11 cellular contexts compared by ENCODE assay signal in the genomic region with DNA sequence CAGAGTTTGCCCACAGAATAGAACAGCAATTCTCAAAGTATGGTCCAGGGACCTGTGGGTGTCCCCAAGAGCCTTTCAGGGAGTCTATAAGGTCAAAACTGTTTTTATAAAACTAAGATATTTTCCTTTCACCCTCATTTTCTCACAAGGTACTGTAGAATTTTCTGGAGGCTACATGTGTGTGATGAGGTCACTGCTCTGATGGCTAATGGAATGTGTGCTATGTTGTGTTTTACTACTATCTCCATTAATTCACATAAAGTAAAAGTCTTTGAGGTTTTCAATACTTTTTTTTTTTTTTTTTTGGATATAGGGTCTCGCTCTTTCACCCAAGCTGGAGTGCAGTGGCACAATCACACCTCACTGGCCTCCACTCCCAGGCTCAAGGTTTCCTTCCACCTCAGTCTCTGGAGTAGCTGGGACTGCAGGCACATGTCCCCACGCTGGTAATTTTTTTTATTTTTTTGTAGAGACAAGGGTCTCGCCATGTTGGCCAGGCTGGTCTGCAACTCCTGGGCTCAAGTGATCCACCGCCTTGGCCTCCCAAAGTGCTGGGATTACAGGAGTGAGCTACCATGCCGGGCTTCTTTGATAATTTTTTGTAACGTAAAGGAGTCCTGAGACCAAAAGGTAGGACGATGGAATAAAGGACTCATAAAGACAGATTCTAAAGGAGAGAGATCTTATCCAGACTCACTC. TPM values are rescaled to one million over a fixed set of nuclear protein-coding genes. Genes with fewer than 3 reads are reported as not detected.
DNase-seq lines count a peak whose midpoint lies in the region; ATAC-seq and TF ChIP-seq lines count a peak whose summit lies in the region.
"Had no signal": no experiment of that assay in that cellular context is flagged by ENCODE, and none has a peak within 500 bp of the region (broad histone marks: within the 10 kb centered on the region; RNA-seq: fewer than 3 reads in every experiment).

No MANE protein-coding gene starts in this region.

- H3K4me3 Mint-ChIP-seq in activated CD4-positive, alpha-beta T cell treated with anti-CD3 and anti-CD28 coated beads, Interleukin-2, amount 10 ng/mL, durations not matched to agents 24 days and 14 days, result peak overlapping the region; percentile 98
- peak overlapping the region; percentile 92 for H3K4me3 Mint-ChIP-seq in activated CD8-positive, alpha-beta T cell treated with anti-CD3 and anti-CD28 coated beads, Interleukin-2, amount 10 ng/mL, durations not matched to agents 7 days and 5 days

- no peak overlapping the region for H3K27ac ChIP-seq in fibroblast of lung (ENCODE audit: insufficient read depth, low read length)
- peak overlapping the region in 4 of 8 donors; percentile 13 to 81 (median 48) for H3K27ac ChIP-seq in spleen
- H3K27ac ChIP-seq: A549 had no signal

- POLR2A ChIA-PET in activated CD8-positive, alpha-beta T cell treated with anti-CD3 and anti-CD28 coated beads, Interleukin-2, amount 10 ng/mL, durations not matched to agents 7 days and 5 days (lab: Charles Lee), result interaction anchor here (0.6 to 5.0 kb wide), 6 partner anchors 10 to 463 kb away, joined by 3 to 65 read pairs (median 10); a partner anchor contains a TSS

- H2AFZ ChIP-seq in fibroblast of lung (ENCODE audit: low read length), result no peak overlapping the region

- H3K4me1 ChIP-seq in fibroblast of lung (ENCODE audit: control insufficient read depth, extremely low read depth, insufficient read depth, low read length), result peaks cover 2% of the 10 kb centered on the region
- H3K4me1 ChIP-seq in spleen, result peaks cover 8 to 52% (median 35%) of the 10 kb centered on the region in 6 donors

- no peaks in the 10 kb centered on the region for H3K27me3 Mint-ChIP-seq in activated CD4-positive, alpha-beta T cell treated with anti-CD3 and anti-CD28 coated beads, Interleukin-2, amount 10 ng/mL, durations not matched to agents 24 days and 14 days
- no peaks in the 10 kb centered on the region for H3K27me3 Mint-ChIP-seq in activated CD8-positive, alpha-beta T cell treated with anti-CD3 and anti-CD28 coated beads, Interleukin-2, amount 10 ng/mL, durations not matched to agents 7 days and 5 days (ENCODE audit: low read depth)

- ATAC-seq in activated CD8-positive, alpha-beta T cell treated with anti-CD3 and anti-CD28 coated beads, Interleukin-2, amount 10 ng/mL, durations not matched to agents 7 days and 5 days, result no peak
- no peak for ATAC-seq in HG03571 (IDR thresholded peaks at IDR 0.05; ENCODE audit: unreplicated experiment)
- no peak for ATAC-seq in HG03045 (IDR thresholded peaks at IDR 0.05; ENCODE audit: unreplicated experiment)
- ATAC-seq: A549, PC-3 had no signal

- CTCF ChIA-PET in activated CD8-positive, alpha-beta T cell treated with anti-CD3 and anti-CD28 coated beads, Interleukin-2, amount 10 ng/mL, durations not matched to agents 7 days and 5 days (lab: Charles Lee), result interaction anchor here (0.7 to 24.0 kb wide), 11 partner anchors 9 to 381 kb away, joined by 3 to 397 read pairs (median 7); no protein-coding TSS in a partner anchor

- peaks cover 26% of the 10 kb centered on the region for H3K36me3 Mint-ChIP-seq in activated CD4-positive, alpha-beta T cell treated with anti-CD3 and anti-CD28 coated beads, Interleukin-2, amount 10 ng/mL, durations not matched to agents 24 days and 14 days (ENCODE audit: low read depth)
- H3K36me3 Mint-ChIP-seq in activated CD8-positive, alpha-beta T cell treated with anti-CD3 and anti-CD28 coated beads, Interleukin-2, amount 10 ng/mL, durations not matched to agents 7 days and 5 days (ENCODE audit: low read depth), result peaks cover 29% of the 10 kb centered on the region

- intact Hi-C loops in activated CD4-positive, alpha-beta T cell treated with anti-CD3 and anti-CD28 coated beads, Interleukin-2, amount 10 ng/mL, durations not matched to agents 24 days and 14 days (cut with micrococcal nuclease), result loop anchor here (2.0 kb wide), 1 partner anchor 14 kb away; no protein-coding TSS in a partner anchor
- intact Hi-C loops in spleen (cut with DNase I; ENCODE audit: low total_unique reads), result no loop called here

- H3K4me2 ChIP-seq in fibroblast of lung (ENCODE audit: extremely low read depth, insufficient read depth, low read length), result peak overlapping the region; percentile 32
- H3K4me2 ChIP-seq: A549 had no signal

- H3K36me3 ChIP-seq in fibroblast of lung (ENCODE audit: control insufficient read depth, insufficient read depth, low read length), result no peaks in the 10 kb centered on the region
- H3K36me3 ChIP-seq in spleen, result no peaks in the 10 kb centered on the region

- H3K9me3 ChIP-seq in fibroblast of lung (ENCODE audit: control insufficient read depth, insufficient read depth, low read depth, low read length) (no peaks in the 10 kb centered on the region), spleen (no peaks in the 10 kb centered on the region)
- H3K9me3 ChIP-seq: A549 had no signal

- no peak for DNase-seq in activated CD4-positive, alpha-beta T cell treated with anti-CD3 and anti-CD28 coated beads, Interleukin-2, amount 10 ng/mL, durations not matched to agents 24 days and 14 days
- DNase-seq in activated CD4-positive, alpha-beta T cell treated with anti-CD3 and anti-CD28 coated beads for 4 hours, result no peak
- peak; percentile 20 for DNase-seq in activated CD8-positive, alpha-beta T cell treated with anti-CD3 and anti-CD28 coated beads, Interleukin-2, amount 10 ng/mL, durations not matched to agents 7 days and 5 days
- no peak for DNase-seq in fibroblast of lung (ENCODE audit: low read depth in 2 of 2)
- DNase-seq in spleen, result no peak
- no peak for DNase-seq in D341Med (ENCODE audit: low spot score)
- DNase-seq: PC-3; stimulated activated CD4-positive, alpha-beta T cell treated with anti-CD3 and anti-CD28 coated beads, Interleukin-12 subunit alpha, Interleukin-12 subunit beta, amount 100 ng/mL, for 4 hours had no signal

- H3K79me2 ChIP-seq in fibroblast of lung (ENCODE audit: control insufficient read depth, insufficient read depth, low read length), result no peaks in the 10 kb centered on the region

- H4K20me1 ChIP-seq in fibroblast of lung (ENCODE audit: control insufficient read depth, extremely low read depth, insufficient read depth, low read length), result no peaks in the 10 kb centered on the region

- TF ChIP-seq CTCF in fibroblast of lung (conservative IDR thresholded peaks at IDR 0.05 in 1 of 2, IDR thresholded peaks at IDR 0.05 in 1 of 2; ENCODE audit: low read depth in 1 of 2, low read length in 2 of 2) (no peak), spleen (IDR thresholded peaks at IDR 0.05 in 8 of 11, conservative IDR thresholded peaks at IDR 0.05 in 3 of 11) (no peak)

- peaks cover 70% of the 10 kb centered on the region for H3K4me1 Mint-ChIP-seq in activated CD4-positive, alpha-beta T cell treated with anti-CD3 and anti-CD28 coated beads, Interleukin-2, amount 10 ng/mL, durations not matched to agents 24 days and 14 days
- peaks cover 74% of the 10 kb centered on the region for H3K4me1 Mint-ChIP-seq in activated CD8-positive, alpha-beta T cell treated with anti-CD3 and anti-CD28 coated beads, Interleukin-2, amount 10 ng/mL, durations not matched to agents 7 days and 5 days (ENCODE audit: low read depth)

- H3K4me3 ChIP-seq in fibroblast of lung (replicated peaks in 1 of 4; ENCODE audit: control extremely low read depth in 1 of 4, insufficient read depth in 1 of 4, low read depth in 3 of 4, low read length in 4 of 4), result peak overlapping the region in 2 of 4 experiments; percentile 30 to 80
- H3K4me3 ChIP-seq in spleen, result peak overlapping the region; percentile 7 to 78 (median 54)
- H3K4me3 ChIP-seq: A549 had no signal

- no peak for TF ChIP-seq POLR2A in spleen (IDR thresholded peaks at IDR 0.05)

- peaks cover 5% of the 10 kb centered on the region for H3K27me3 ChIP-seq in fibroblast of lung (ENCODE audit: control insufficient read depth, insufficient read depth, low read length)
- peaks cover 4 to 39% (median 25%) of the 10 kb centered on the region in 7 donors for H3K27me3 ChIP-seq in spleen (replicated peaks in 1 of 7)

- WGBS in spleen, 5 donors, result 71 to 80% (median 74%) methylated on average over 7 of the region's 7 CpGs

- no peaks in the 10 kb centered on the region for H3K9me3 Mint-ChIP-seq in activated CD4-positive, alpha-beta T cell treated with anti-CD3 and anti-CD28 coated beads, Interleukin-2, amount 10 ng/mL, durations not matched to agents 24 days and 14 days
- no peaks in the 10 kb centered on the region for H3K9me3 Mint-ChIP-seq in activated CD8-positive, alpha-beta T cell treated with anti-CD3 and anti-CD28 coated beads, Interleukin-2, amount 10 ng/mL, durations not matched to agents 7 days and 5 days (ENCODE audit: insufficient read depth)

- peak overlapping the region; percentile 96 for H3K27ac Mint-ChIP-seq in activated CD4-positive, alpha-beta T cell treated with anti-CD3 and anti-CD28 coated beads, Interleukin-2, amount 10 ng/mL, durations not matched to agents 24 days and 14 days
- H3K27ac Mint-ChIP-seq in activated CD8-positive, alpha-beta T cell treated with anti-CD3 and anti-CD28 coated beads, Interleukin-2, amount 10 ng/mL, durations not matched to agents 7 days and 5 days, result peak overlapping the region; percentile 86

- no peak overlapping the region for H3K9ac ChIP-seq in fibroblast of lung (ENCODE audit: insufficient read depth, low read length)

RNA-seq across cellular contexts. Expression of a gene that starts 1.8 kb away (rescaled TPM):
- total RNA-seq in activated CD4-positive, alpha-beta T cell treated with anti-CD3 and anti-CD28 coated beads, Interleukin-2, amount 10 ng/mL, durations not matched to agents 24 days and 14 days, result 56.3 and 59.6 TPM in 2 replicates
- total RNA-seq in activated CD8-positive, alpha-beta T cell treated with anti-CD3 and anti-CD28 coated beads, Interleukin-2, amount 10 ng/mL, durations not matched to agents 7 days and 5 days, result 10 to 100 TPM; 71.9 to 73.2 TPM
- total RNA-seq in fibroblast of lung (10.8 and 14.4 TPM in 2 replicates), spleen (10 to 100 TPM in 2 of 7 donors, 1 to 10 TPM in 5; 5.4 to 12.5 (median 9.2) TPM)
- polyA plus RNA-seq in fibroblast of lung (4.4 and 9.8 TPM in 2 replicates), spleen (1 to 10 TPM; 4.5 to 8.6 (median 5.0) TPM)
- 3.6 and 8.7 TPM in 2 replicates for polyA plus RNA-seq in fibroblast of lung (2012)
- 1.8 and 30.6 TPM in 2 replicates for polyA minus RNA-seq in fibroblast of lung (ENCODE audit: low replicate concordance)

RNA-seq across cellular contexts. Expression of a gene that starts 26.4 kb away (rescaled TPM):
- total RNA-seq in activated CD4-positive, alpha-beta T cell treated with anti-CD3 and anti-CD28 coated beads, Interleukin-2, amount 10 ng/mL, durations not matched to agents 24 days and 14 days, result 2,196 and 2,218 TPM in 2 replicates
- total RNA-seq in activated CD8-positive, alpha-beta T cell treated with anti-CD3 and anti-CD28 coated beads, Interleukin-2, amount 10 ng/mL, durations not matched to agents 7 days and 5 days, result 1,000 to 10,000 TPM; 4,520 to 4,885 TPM
- total RNA-seq in fibroblast of lung (8,130 and 10,208 TPM in 2 replicates), spleen (1,000 to 10,000 TPM; 1,416 to 3,222 (median 1,664) TPM)
- polyA plus RNA-seq in fibroblast of lung (7,414 and 10,645 TPM in 2 replicates), spleen (1,000 to 10,000 TPM; 2,869 to 3,827 (median 3,008) TPM)
- polyA plus RNA-seq in fibroblast of lung (2012), result 9,984 and 10,031 TPM in 2 replicates
- polyA minus RNA-seq in fibroblast of lung (ENCODE audit: low replicate concordance), result 1,198 and 1,308 TPM in 2 replicates
